ENCODE assay signal across 8 cellular contexts in the genomic region with DNA sequence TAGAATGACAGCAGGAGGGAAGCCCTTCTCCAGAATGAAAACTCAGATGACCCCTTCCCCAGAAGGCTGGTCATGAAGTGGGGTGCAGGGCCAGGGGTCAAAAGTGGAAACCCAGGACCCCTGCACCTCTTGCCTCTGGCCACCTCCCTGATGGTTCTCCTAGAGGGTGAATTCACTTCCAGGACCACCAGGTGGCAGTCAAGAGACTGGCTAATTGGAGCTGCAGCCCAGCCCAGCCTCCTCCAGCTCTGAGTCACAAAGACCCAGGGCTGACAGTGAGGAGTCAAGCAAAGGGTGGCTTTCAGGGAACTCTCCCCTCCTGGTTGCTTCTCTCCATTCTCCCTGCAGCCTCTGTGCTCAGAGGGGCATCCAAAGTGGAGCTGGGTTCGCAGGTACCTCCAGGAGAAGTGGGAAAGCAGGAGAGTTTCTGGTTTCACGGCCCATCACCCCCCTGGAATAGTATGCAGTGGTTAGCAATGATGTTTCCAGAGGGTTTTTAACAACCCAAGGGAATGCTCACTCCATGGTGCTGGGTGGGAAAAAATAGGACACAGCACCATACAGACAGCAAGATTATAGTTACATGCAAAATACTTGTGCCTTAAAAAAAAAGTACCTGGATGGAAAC. TPM values are rescaled to one million over a fixed set of nuclear protein-coding genes. Genes with fewer than 3 reads are reported as not detected.
DNase-seq lines count a peak whose midpoint lies in the region; ATAC-seq and TF ChIP-seq lines count a peak whose summit lies in the region.

No MANE protein-coding gene starts in this region.

- no peaks in the 10 kb centered on the region for H3K27me3 ChIP-seq in HAP-1 (ENCODE audit: low read depth)

- peaks cover 3% of the 10 kb centered on the region for H3K4me1 ChIP-seq in HAP-1

- H3K27ac Mint-ChIP-seq in CD14-positive monocyte, result peak overlapping the region in 1 of 7 donors; percentile 13
- no peak overlapping the region for H3K27ac Mint-ChIP-seq in central memory CD8-positive, alpha-beta T cell (ENCODE audit: low read depth)

- H3K4me3 Mint-ChIP-seq in CD14-positive monocyte, result no peak overlapping the region
- no peak overlapping the region for H3K4me3 Mint-ChIP-seq in central memory CD8-positive, alpha-beta T cell

- peaks cover under 1 to 9% (median 7%) of the 10 kb centered on the region in 3 donors for H3K27me3 Mint-ChIP-seq in CD14-positive monocyte (ENCODE audit: low read depth in 3 of 3)
- H3K27me3 Mint-ChIP-seq in central memory CD8-positive, alpha-beta T cell, result peaks cover 47% of the 10 kb centered on the region

- no peak overlapping the region for H3K4me3 ChIP-seq in HAP-1

- DNase-seq in CD14-positive monocyte (ENCODE audit: low spot score) (peak; percentile 85), HAP-1 (ENCODE audit: low spot score in 2 of 2) (peak; percentile 61 to 90), NCI-H2227 treated with DMSO at 0.1 percent for 48 hours (lab: John Stamatoyannopoulos, UW) (peak; percentile 41), kidney tubule cell (ENCODE audit: low spot score) (peak; percentile 88)
- DNase-seq in activated CD4-positive, CD25-positive, alpha-beta regulatory T cell treated with anti-CD3 and anti-CD28 coated beads, Interleukin-2, amount 50 U/mL, for 72 hours, result peak; percentile 68
- peak; percentile 39 to 43 for DNase-seq in central memory CD8-positive, alpha-beta T cell (ENCODE audit: low spot score in 2 of 2)
- peak; percentile 83 for DNase-seq in stimulated activated CD4-positive, alpha-beta T cell treated with anti-CD3 and anti-CD28 coated beads, Interleukin-1b, Interleukin-23, amount 100 ng/mL, for 48 hours

- H3K9me3 ChIP-seq in HAP-1, result no peaks in the 10 kb centered on the region

- no peaks in the 10 kb centered on the region for H3K36me3 ChIP-seq in HAP-1 (replicated peaks)

- H3K36me3 Mint-ChIP-seq in CD14-positive monocyte, result no peaks in the 10 kb centered on the region
- peaks cover 3% of the 10 kb centered on the region for H3K36me3 Mint-ChIP-seq in central memory CD8-positive, alpha-beta T cell (ENCODE audit: insufficient read depth)

- in situ Hi-C loops in HAP-1 (cut with MboI; ENCODE audit: low sequenced_read_pairs), result no loop called here

- H3K4me1 Mint-ChIP-seq in CD14-positive monocyte, result peaks cover 28% of the 10 kb centered on the region
- no peaks in the 10 kb centered on the region for H3K4me1 Mint-ChIP-seq in central memory CD8-positive, alpha-beta T cell

- intact Hi-C loops in CD14-positive monocyte (cut with micrococcal nuclease), result loop anchor here (5.0 to 10.0 kb wide), 4 partner anchors 48 to 230 kb away; no protein-coding TSS in a partner anchor

- peaks cover 0 to 7% (median 0%) of the 10 kb centered on the region in 7 donors for H3K9me3 Mint-ChIP-seq in CD14-positive monocyte
- no peaks in the 10 kb centered on the region for H3K9me3 Mint-ChIP-seq in central memory CD8-positive, alpha-beta T cell

- ATAC-seq in central memory CD8-positive, alpha-beta T cell (replicated peaks; ENCODE audit: extremely low read depth, poor library complexity, severe bottlenecking), result peak; percentile 64
- ATAC-seq in HG03139 (IDR thresholded peaks at IDR 0.05; ENCODE audit: unreplicated experiment), result no peak

- peak; percentile 91 for TF ChIP-seq CTCF in CD14-positive monocyte (IDR thresholded peaks at IDR 0.05)

RNA-seq across cellular contexts. Expression of a gene that starts 6.1 kb away (rescaled TPM):
- polyA plus RNA-seq in CD14-positive monocyte, result 1 to 10 TPM; 2.9 to 3.4 TPM

RNA-seq across cellular contexts. Expression of a gene that starts 51.5 kb away (rescaled TPM):
- 1 to 10 TPM; 3.9 to 6.4 TPM for polyA plus RNA-seq in CD14-positive monocyte
